Comparison of ENCODE assay signal across 3 cellular contexts in the genomic region with DNA sequence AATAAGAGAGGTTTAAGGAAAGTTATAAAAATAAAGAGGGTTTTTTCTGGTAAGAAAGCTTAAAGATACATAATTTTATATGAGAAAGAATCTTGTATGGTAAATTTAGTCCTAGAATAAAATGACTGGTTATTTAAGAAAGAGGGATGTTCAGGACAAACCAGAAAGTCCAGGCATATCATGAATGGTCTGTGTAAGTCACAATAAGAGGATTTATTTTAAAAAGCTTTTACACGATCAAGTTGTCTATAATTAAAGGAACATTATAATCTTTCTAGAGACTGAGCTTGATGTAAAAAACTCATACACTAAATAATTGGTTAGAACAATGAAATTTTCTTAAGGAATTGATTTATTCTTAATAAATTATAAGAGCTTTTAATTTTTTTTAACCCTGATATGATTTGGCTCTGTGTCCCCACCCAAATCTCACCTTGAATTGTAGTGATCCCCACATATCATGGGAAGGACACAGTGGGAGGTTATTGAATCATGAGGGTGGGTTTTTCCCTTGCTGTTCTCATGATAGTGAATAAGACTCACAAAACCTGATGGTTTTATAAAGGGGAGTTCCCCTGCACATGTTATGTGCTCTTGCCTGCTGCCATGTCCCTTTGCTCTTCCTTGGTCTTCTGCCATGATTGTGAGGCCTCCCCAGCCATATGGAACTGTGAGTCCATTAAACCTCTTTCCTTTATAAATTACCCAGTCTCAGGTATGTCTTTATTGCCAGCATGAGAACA. TPM values are rescaled to one million over a fixed set of nuclear protein-coding genes. Genes with fewer than 3 reads are reported as not detected.
"Had no signal": no experiment of that assay in that cellular context is flagged by ENCODE, and none has a peak within 500 bp of the region (broad histone marks: within the 10 kb centered on the region; RNA-seq: fewer than 3 reads in every experiment).

No MANE protein-coding gene starts in this region.

RNA-seq across cellular contexts. Expression of a gene that starts 20.8 kb away (rescaled TPM):
- total RNA-seq: PC-3, SJSA1 had no signal
- polyA plus RNA-seq: SK-N-SH had no signal
